Comparison of ENCODE assay signal across 31 cellular contexts in genomic region chr11:125512106-125512505, GRCh38. TPM values are rescaled to one million over a fixed set of nuclear protein-coding genes. Genes with fewer than 3 reads are reported as not detected.
DNase-seq lines count a peak whose midpoint lies in the region; ATAC-seq and TF ChIP-seq lines count a peak whose summit lies in the region.
"Had no signal": no experiment of that assay in that cellular context is flagged by ENCODE, and none has a peak within 500 bp of the region (broad histone marks: within the 10 kb centered on the region; RNA-seq: fewer than 3 reads in every experiment).

No MANE protein-coding gene starts in this region.

- peak overlapping the region; percentile 8; the same call in 1 of the 2 replicates for H3K9ac ChIP-seq in MM.1S (ENCODE audit: low read length)

- peak overlapping the region; percentile 35; the same call in 1 of the 2 replicates for H3K4me2 ChIP-seq in MM.1S (ENCODE audit: low read depth, low read length)

- no peak overlapping the region; the same call in 1 of the 2 replicates for H3K27ac ChIP-seq in MM.1S (ENCODE audit: low read length)
- H3K27ac ChIP-seq: 22Rv1, C4-2B, transverse colon had no signal

- H3K27me3 ChIP-seq in MM.1S (replicated peaks; ENCODE audit: insufficient read depth, low read length): no peaks in the 10 kb centered on the region
- H3K27me3 ChIP-seq: transverse colon had no signal

- H4K20me1 ChIP-seq in MM.1S (ENCODE audit: insufficient read depth, low read length): no peaks in the 10 kb centered on the region

- peak overlapping the region; percentile 5 for H3K27ac Mint-ChIP-seq in T-helper 1 cell treated with Interleukin-12 subunit alpha and Interleukin-12 subunit beta and Interleukin-4 antibody, amounts not matched to agents 30 μg/mL and 1 μg/mL, for 36 hours
- H3K27ac Mint-ChIP-seq in immature natural killer cell: peak overlapping the region; percentile 90 to 96 (median 95)
- peak overlapping the region; percentile 82 for H3K27ac Mint-ChIP-seq in stimulated activated effector memory CD8-positive, alpha-beta T cell treated with anti-CD3 and anti-CD28 coated beads, Interleukin-12 subunit alpha, Interleukin-12 subunit beta, amount 100 ng/mL, for 72 hours
- H3K27ac Mint-ChIP-seq: activated CD8-positive, alpha-beta memory T cell treated with anti-CD3 and anti-CD28 coated beads, Interleukin-2, amount 10 ng/mL, durations not matched to agents 7 days and 5 days; activated T-cell treated with anti-CD3 and anti-CD28 coated beads, Interleukin-2, amount 50 U/mL, for 72 hours; brain; HFFc6 had no signal

- no peaks in the 10 kb centered on the region for H3K9me3 ChIP-seq in MM.1S (replicated peaks; ENCODE audit: insufficient read depth, low read length)
- H3K9me3 ChIP-seq: transverse colon had no signal

- peaks cover 9% of the 10 kb centered on the region; the same call in 1 of the 2 replicates for H3F3A ChIP-seq in MM.1S (ENCODE audit: insufficient read depth, low read length)

- H3K36me3 Mint-ChIP-seq in T-helper 1 cell treated with Interleukin-12 subunit alpha and Interleukin-12 subunit beta and Interleukin-4 antibody, amounts not matched to agents 30 μg/mL and 1 μg/mL, for 36 hours (ENCODE audit: low read depth): peaks cover under 1% of the 10 kb centered on the region
- no peaks in the 10 kb centered on the region for H3K36me3 Mint-ChIP-seq in immature natural killer cell
- peaks cover 9% of the 10 kb centered on the region for H3K36me3 Mint-ChIP-seq in stimulated activated effector memory CD8-positive, alpha-beta T cell treated with anti-CD3 and anti-CD28 coated beads, Interleukin-12 subunit alpha, Interleukin-12 subunit beta, amount 100 ng/mL, for 72 hours
- H3K36me3 Mint-ChIP-seq: brain had no signal

- peak; percentile 29 for ATAC-seq in stimulated activated effector memory CD8-positive, alpha-beta T cell treated with anti-CD3 and anti-CD28 coated beads, Interleukin-12 subunit alpha, Interleukin-12 subunit beta, amount 100 ng/mL, for 72 hours
- ATAC-seq in HG03135 (IDR thresholded peaks at IDR 0.05; ENCODE audit: unreplicated experiment): no peak
- ATAC-seq: activated CD8-positive, alpha-beta memory T cell treated with anti-CD3 and anti-CD28 coated beads, Interleukin-2, amount 10 ng/mL, durations not matched to agents 7 days and 5 days; activated T-cell treated with anti-CD3 and anti-CD28 coated beads, Interleukin-2, amount 50 U/mL, for 72 hours; esophagus mucosa; right cardiac atrium had no signal

- no peak overlapping the region for H3K4me3 Mint-ChIP-seq in T-helper 1 cell treated with Interleukin-12 subunit alpha and Interleukin-12 subunit beta and Interleukin-4 antibody, amounts not matched to agents 30 μg/mL and 1 μg/mL, for 36 hours
- H3K4me3 Mint-ChIP-seq in immature natural killer cell: peak overlapping the region; percentile 55 to 79 (median 71)
- H3K4me3 Mint-ChIP-seq in stimulated activated effector memory CD8-positive, alpha-beta T cell treated with anti-CD3 and anti-CD28 coated beads, Interleukin-12 subunit alpha, Interleukin-12 subunit beta, amount 100 ng/mL, for 72 hours: peak overlapping the region; percentile 53
- H3K4me3 Mint-ChIP-seq: activated CD8-positive, alpha-beta memory T cell treated with anti-CD3 and anti-CD28 coated beads, Interleukin-2, amount 10 ng/mL, durations not matched to agents 7 days and 5 days; activated T-cell treated with anti-CD3 and anti-CD28 coated beads, Interleukin-2, amount 50 U/mL, for 72 hours; brain; HFFc6 had no signal

- H3K4me1 Mint-ChIP-seq in T-helper 1 cell treated with Interleukin-12 subunit alpha and Interleukin-12 subunit beta and Interleukin-4 antibody, amounts not matched to agents 30 μg/mL and 1 μg/mL, for 36 hours (ENCODE audit: low read depth): peaks cover 41% of the 10 kb centered on the region
- peaks cover 74 to 80% of the 10 kb centered on the region in 2 donors for H3K4me1 Mint-ChIP-seq in immature natural killer cell
- peaks cover 52% of the 10 kb centered on the region for H3K4me1 Mint-ChIP-seq in stimulated activated effector memory CD8-positive, alpha-beta T cell treated with anti-CD3 and anti-CD28 coated beads, Interleukin-12 subunit alpha, Interleukin-12 subunit beta, amount 100 ng/mL, for 72 hours

- peak overlapping the region; percentile 37; the same call in 1 of the 2 replicates for H2AFZ ChIP-seq in MM.1S (ENCODE audit: low read length)

- DNase-seq in T-helper 1 cell (no peak), MM.1S (peak; percentile 44), immature natural killer cell (peak; percentile 47 to 61 (median 55)), mucosa of gallbladder (ENCODE audit: low spot score) (no peak)
- no peak for DNase-seq in stimulated activated effector memory CD8-positive, alpha-beta T cell treated with anti-CD3 and anti-CD28 coated beads, Interleukin-12 subunit alpha, Interleukin-12 subunit beta, amount 100 ng/mL, for 72 hours (ENCODE audit: low spot score in 2 of 2)
- no peak for DNase-seq in stimulated activated CD8-positive, alpha-beta memory T cell treated with anti-CD3 and anti-CD28 coated beads, Interleukin-4, amount 100 ng/mL, for 48 hours
- DNase-seq: activated CD4-positive, alpha-beta T cell treated with anti-CD3 and anti-CD28 coated beads, Interleukin-2, amount 50 U/mL, for 1 hour; activated CD8-positive, alpha-beta memory T cell treated with anti-CD3 and anti-CD28 coated beads, Interleukin-2, amount 10 ng/mL, durations not matched to agents 7 days and 5 days; activated naive CD4-positive, alpha-beta T cell treated with Interleukin-2 at 50 U/mL for 16 hours; activated T-cell treated with anti-CD3 and anti-CD28 coated beads, Interleukin-2, amount 50 U/mL, for 72 hours; amniotic stem cell; cerebellar nuclear complex; dermis blood vessel endothelial cell; glutamatergic neuron; GOT3; HFFc6; mammary epithelial cell; NCI-H1105; NCI-H187 treated with DMSO at 0.1 percent for 48 hours; NCI-H2171 treated with DMSO at 0.1 percent for 48 hours; NCI-H510A; right cardiac atrium; stimulated activated CD4-positive, alpha-beta T cell treated with anti-CD3 and anti-CD28 coated beads, Interleukin-1b, Interleukin-23, amount 100 ng/mL, for 48 hours; SW 1271; transverse colon had no signal

- no peak for TF ChIP-seq CTCF in MM.1S (IDR thresholded peaks at IDR 0.05; ENCODE audit: low read length)

- no peaks in the 10 kb centered on the region for H3K36me3 ChIP-seq in MM.1S (replicated peaks; ENCODE audit: insufficient read depth, low read length)
- H3K36me3 ChIP-seq: transverse colon had no signal

- no peak overlapping the region for H3K4me3 ChIP-seq in MM.1S (ENCODE audit: low read length)
- H3K4me3 ChIP-seq: transverse colon had no signal

- H3K9me3 Mint-ChIP-seq in T-helper 1 cell treated with Interleukin-12 subunit alpha and Interleukin-12 subunit beta and Interleukin-4 antibody, amounts not matched to agents 30 μg/mL and 1 μg/mL, for 36 hours: no peaks in the 10 kb centered on the region
- no peaks in the 10 kb centered on the region for H3K9me3 Mint-ChIP-seq in immature natural killer cell
- no peaks in the 10 kb centered on the region for H3K9me3 Mint-ChIP-seq in stimulated activated effector memory CD8-positive, alpha-beta T cell treated with anti-CD3 and anti-CD28 coated beads, Interleukin-12 subunit alpha, Interleukin-12 subunit beta, amount 100 ng/mL, for 72 hours
- H3K9me3 Mint-ChIP-seq: activated T-cell treated with anti-CD3 and anti-CD28 coated beads, Interleukin-2, amount 50 U/mL, for 72 hours; HFFc6 had no signal

- H3K4me1 ChIP-seq in MM.1S (ENCODE audit: low read length): peaks cover 20% of the 10 kb centered on the region

- H3K79me2 ChIP-seq in MM.1S (ENCODE audit: low read length): no peaks in the 10 kb centered on the region

- H3K27me3 Mint-ChIP-seq in T-helper 1 cell treated with Interleukin-12 subunit alpha and Interleukin-12 subunit beta and Interleukin-4 antibody, amounts not matched to agents 30 μg/mL and 1 μg/mL, for 36 hours (ENCODE audit: low read depth): no peaks in the 10 kb centered on the region
- H3K27me3 Mint-ChIP-seq in immature natural killer cell (ENCODE audit: low read depth in 3 of 3): peaks cover 8 to 17% (median 10%) of the 10 kb centered on the region in 3 donors
- H3K27me3 Mint-ChIP-seq: activated CD8-positive, alpha-beta memory T cell treated with anti-CD3 and anti-CD28 coated beads, Interleukin-2, amount 10 ng/mL, durations not matched to agents 7 days and 5 days had no signal

- no peaks in the 10 kb centered on the region for H3K9me2 ChIP-seq in MM.1S (replicated peaks; ENCODE audit: insufficient read depth, low read length)

RNA-seq across cellular contexts. Expression of gene FEZ1, which starts 16.0 kb away (rescaled TPM):
- polyA plus RNA-seq in immature natural killer cell: 10 to 100 TPM; 66.4 to 77.3 (median 69.9) TPM
- 23.0 TPM for total RNA-seq in mucosa of gallbladder

RNA-seq across cellular contexts. Expression of gene EI24, which starts 57.2 kb away (rescaled TPM):
- polyA plus RNA-seq in immature natural killer cell: 10 to 100 TPM; 40.9 to 78.6 (median 57.9) TPM
- 77.3 TPM for total RNA-seq in mucosa of gallbladder

Comparison
In these comparisons a context has a peak if more than half of its experiments do, and no peak if none do; other contexts are left out.
1. H3K27ac Mint-ChIP-seq: peak in every context shown above with its lines; median percentile 95 in immature natural killer cell; 82 in stimulated activated effector memory CD8-positive, alpha-beta T cell treated with anti-CD3 and anti-CD28 coated beads, Interleukin-12 subunit alpha, Interleukin-12 subunit beta, amount 100 ng/mL, for 72 hours; 5 in T-helper 1 cell treated with Interleukin-12 subunit alpha and Interleukin-12 subunit beta and Interleukin-4 antibody, amounts not matched to agents 30 μg/mL and 1 μg/mL, for 36 hours.
2. DNase-seq: peak in MM.1S (single experiment) and immature natural killer cell (3 of 3); none in T-helper 1 cell (0 of 5), stimulated activated effector memory CD8-positive, alpha-beta T cell treated with anti-CD3 and anti-CD28 coated beads, Interleukin-12 subunit alpha, Interleukin-12 subunit beta, amount 100 ng/mL, for 72 hours (0 of 2), mucosa of gallbladder (single experiment) and stimulated activated CD8-positive, alpha-beta memory T cell treated with anti-CD3 and anti-CD28 coated beads, Interleukin-4, amount 100 ng/mL, for 48 hours (single experiment).